In genomic region chr5:6080930-6081726, GRCh38 we compare ENCODE assay signal across 21 cellular contexts.
A peak's percentile ranks its signal among the peaks of the same experiment; 100 is the strongest.
DNase-seq lines count a peak whose midpoint lies in the region; ATAC-seq, FAIRE-seq and TF ChIP-seq lines count a peak whose summit lies in the region.
"Had no signal": no experiment of that assay in that cellular context is flagged by ENCODE, and none has a peak within 500 bp of the region (broad histone marks: within the 10 kb centered on the region; RNA-seq: fewer than 3 reads in every experiment).

No MANE protein-coding gene starts in this region.

- no peak overlapping the region for H3K4ac ChIP-seq in trophoblast cell (ENCODE audit: low read depth, low read length)

- no peak for TF ChIP-seq POLR2A in esophagus muscularis mucosa (IDR thresholded peaks at IDR 0.05; ENCODE audit: low read depth)

- H3K9me3 ChIP-seq in RWPE2 (ENCODE audit: severe bottlenecking) (no peaks in the 10 kb centered on the region), esophagus muscularis mucosa (no peaks in the 10 kb centered on the region), trophoblast cell (ENCODE audit: insufficient read depth, low read depth, low read length) (peaks cover 4% of the 10 kb centered on the region), pancreas (no peaks in the 10 kb centered on the region)
- H3K9me3 ChIP-seq: HAP-1, MG63 had no signal

- no peak overlapping the region for H2AFZ ChIP-seq in trophoblast cell (ENCODE audit: insufficient read depth, low read length, poor library complexity)

- no peaks in the 10 kb centered on the region for H3K79me2 ChIP-seq in trophoblast cell (ENCODE audit: control insufficient read depth, insufficient read depth, low read length, poor library complexity)

- no peak for TF ChIP-seq EP300 in esophagus muscularis mucosa (IDR thresholded peaks at IDR 0.05)

- peak; percentile 46 for DNase-seq in G401 (ENCODE audit: low spot score)
- no peak for DNase-seq in RWPE2 (ENCODE audit: low spot score)
- peak; percentile 91 for DNase-seq in esophagus muscularis mucosa (ENCODE audit: extremely low spot score)
- DNase-seq in trophoblast cell = no peak
- DNase-seq in effector CD8-positive, alpha-beta T cell (lab: John Stamatoyannopoulos, UW) = no peak
- no peak for DNase-seq in pancreas
- DNase-seq in Right ventricle myocardium inferior (ENCODE audit: missing footprints) = no peak
- DNase-seq: CD8-positive, alpha-beta memory T cell; DMS 273 treated with DMSO at 0.1 percent for 48 hours; DMS79; IMR-90; KG1; NCI-H2029 treated with DMSO at 0.1 percent for 48 hours; NCI-H446 treated with DMSO at 0.1 percent for 48 hours; NCI-H526; NK-92 treated with Interleukin-12 subunit alpha and Interleukin-12 subunit beta, amount 100 ng/mL, for 24 hours; RPMI8226; SHP77 treated with DMSO at 0.1 percent for 48 hours had no signal

- no peak overlapping the region for H2BK5ac ChIP-seq in trophoblast cell (ENCODE audit: low read depth, low read length, poor library complexity)

- ATAC-seq in RWPE2 (ENCODE audit: low read depth) (peak; percentile 66), pancreas (no peak), Right ventricle myocardium inferior (no peak)

- H3K4me1 ChIP-seq in RWPE2 (ENCODE audit: insufficient read depth, poor library complexity, severe bottlenecking) (no peaks in the 10 kb centered on the region), esophagus muscularis mucosa (no peaks in the 10 kb centered on the region), trophoblast cell (ENCODE audit: control insufficient read depth in 1 of 2, insufficient read depth in 2 of 2, low read length in 2 of 2) (peaks cover 0 to 4% of the 10 kb centered on the region in 2 experiments), pancreas (no peaks in the 10 kb centered on the region)
- H3K4me1 ChIP-seq: HAP-1 had no signal

- no peak for FAIRE-seq in pancreas (lab: Jason Lieb, UNC)
- FAIRE-seq: GM12892 had no signal

- H3K4me2 ChIP-seq in trophoblast cell (ENCODE audit: low read length) = no peak overlapping the region

- no peak overlapping the region for H4K8ac ChIP-seq in trophoblast cell (ENCODE audit: low read depth, low read length)

- no peak for TF ChIP-seq CTCF in RWPE2 (IDR thresholded peaks at IDR 0.05; ENCODE audit: poor library complexity, severe bottlenecking)
- no peak for TF ChIP-seq CTCF in esophagus muscularis mucosa (IDR thresholded peaks at IDR 0.05)
- TF ChIP-seq CTCF in pancreas (IDR thresholded peaks at IDR 0.05) = no peak

- no peak overlapping the region for H2BK12ac ChIP-seq in trophoblast cell (ENCODE audit: low read length)

- H4K91ac ChIP-seq in trophoblast cell (ENCODE audit: low read depth, low read length) = no peak overlapping the region

- peaks cover 12% of the 10 kb centered on the region for H3K27me3 ChIP-seq in RWPE2 (ENCODE audit: insufficient read depth, poor library complexity, severe bottlenecking)
- peaks cover 0 to 6% (median 0%) of the 10 kb centered on the region in 4 donors for H3K27me3 ChIP-seq in esophagus muscularis mucosa
- H3K27me3 ChIP-seq in trophoblast cell (ENCODE audit: insufficient read depth, low read length) = no peaks in the 10 kb centered on the region
- no peaks in the 10 kb centered on the region for H3K27me3 ChIP-seq in pancreas

- intact Hi-C loops in esophagus muscularis mucosa (cut with DNase I) = no loop called here
- intact Hi-C loops in pancreas (cut with DNase I) = no loop called here
- intact Hi-C loops in Right ventricle myocardium inferior (cut with DNase I) = no loop called here

- H3K23ac ChIP-seq in trophoblast cell (ENCODE audit: low read length) = peak overlapping the region; percentile 37

- 86% methylated on average over 7 of the region's 10 CpGs for WGBS in esophagus muscularis mucosa
- WGBS in trophoblast cell (ENCODE audit: extremely low coverage, insufficient coverage, insufficient read length) = no CpG with 5 or more reads among the region's 10 CpGs
- 69 to 78% methylated on average over 10 of the region's 10 CpGs for WGBS in pancreas, 2 donors

- H2AK5ac ChIP-seq in trophoblast cell (ENCODE audit: low read length) = no peak overlapping the region

- H3K27ac ChIP-seq in RWPE2 (ENCODE audit: poor library complexity, severe bottlenecking) (no peak overlapping the region), esophagus muscularis mucosa (replicated peaks in 1 of 4) (no peak overlapping the region), trophoblast cell (ENCODE audit: low read depth, low read length) (no peak overlapping the region), pancreas (no peak overlapping the region)

- H3K36me3 ChIP-seq in RWPE2 (ENCODE audit: low read depth) (no peaks in the 10 kb centered on the region), esophagus muscularis mucosa (no peaks in the 10 kb centered on the region), trophoblast cell (ENCODE audit: control insufficient read depth in 1 of 2, insufficient read depth in 2 of 2, low read length in 2 of 2) (no peaks in the 10 kb centered on the region), pancreas (no peaks in the 10 kb centered on the region)
- H3K36me3 ChIP-seq: HAP-1, MG63 had no signal

- no peak overlapping the region for H3K9ac ChIP-seq in trophoblast cell (ENCODE audit: low read length)

- H3K14ac ChIP-seq in trophoblast cell (ENCODE audit: low read length) = no peak overlapping the region

- H2BK120ac ChIP-seq in trophoblast cell (ENCODE audit: insufficient read depth, low read length, poor library complexity) = no peak overlapping the region

- in situ Hi-C loops in G401 (cut with HindIII; ENCODE audit: low sequenced_read_pairs) = no loop called here

- H3K18ac ChIP-seq in trophoblast cell (ENCODE audit: low read length) = no peak overlapping the region

- H3K79me1 ChIP-seq in trophoblast cell (ENCODE audit: low read length) = no peaks in the 10 kb centered on the region

- H3K4me3 ChIP-seq in RWPE2 (ENCODE audit: severe bottlenecking) (no peak overlapping the region), esophagus muscularis mucosa (no peak overlapping the region), trophoblast cell (ENCODE audit: low read depth, low read length) (peak overlapping the region; percentile 59), pancreas (no peak overlapping the region)
- H3K4me3 ChIP-seq: HAP-1, MG63 had no signal

- H4K12ac ChIP-seq in trophoblast cell (ENCODE audit: low read depth, low read length) = no peak overlapping the region

Comparison
In these comparisons a context has a peak if more than half of its experiments do, and no peak if none do; other contexts are left out.
1. DNase-seq: peak in G401 (single experiment) and esophagus muscularis mucosa (single experiment); none in RWPE2 (single experiment), trophoblast cell (0 of 2), effector CD8-positive, alpha-beta T cell (single experiment), pancreas (0 of 6) and Right ventricle myocardium inferior (single experiment).